ENCODE assay signal across 8 cellular contexts in genomic region chr22:24602847-24603769, GRCh38. TPM values are rescaled to one million over a fixed set of nuclear protein-coding genes. Genes with fewer than 3 reads are reported as not detected.
DNase-seq lines count a peak whose midpoint lies in the region; ATAC-seq and TF ChIP-seq lines count a peak whose summit lies in the region.
"Not testable (repeated sequence)": the region's sequence is repeated elsewhere in the genome, so short reads cannot be mapped to it uniquely, and the experiment has no call there.

GGT1 (plus strand) TSS chr22:24603193; CDS start chr22:24611082, 7,889 bp downstream.

- peaks cover 26% of the 10 kb centered on the region for H3K4me1 Mint-ChIP-seq in activated naive CD8-positive, alpha-beta T cell treated with anti-CD3 and anti-CD28 coated beads, Interleukin-2, amount 10 ng/mL, durations not matched to agents 7 days and 5 days
- H3K4me1 Mint-ChIP-seq in mesothelial cell of epicardium: peaks cover 30% of the 10 kb centered on the region
- peaks cover 40% of the 10 kb centered on the region for H3K4me1 Mint-ChIP-seq in stimulated activated effector memory CD8-positive, alpha-beta T cell treated with anti-CD3 and anti-CD28 coated beads, Interleukin-12 subunit alpha, Interleukin-12 subunit beta, amount 100 ng/mL, for 72 hours

- H3K27me3 Mint-ChIP-seq in activated naive CD8-positive, alpha-beta T cell treated with anti-CD3 and anti-CD28 coated beads, Interleukin-2, amount 10 ng/mL, durations not matched to agents 7 days and 5 days; mesothelial cell of epicardium (ENCODE audit: low read depth): not testable (repeated sequence)

- not testable (repeated sequence) for H3K36me3 Mint-ChIP-seq in activated naive CD8-positive, alpha-beta T cell treated with anti-CD3 and anti-CD28 coated beads, Interleukin-2, amount 10 ng/mL, durations not matched to agents 7 days and 5 days; mesothelial cell of epicardium; stimulated activated effector memory CD8-positive, alpha-beta T cell treated with anti-CD3 and anti-CD28 coated beads, Interleukin-12 subunit alpha, Interleukin-12 subunit beta, amount 100 ng/mL, for 72 hours

- peak; percentile 77 for DNase-seq in ACHN
- DNase-seq in H4 (ENCODE audit: low spot score); NCI-H460 (ENCODE audit: extremely low read depth, low read depth); activated naive CD8-positive, alpha-beta T cell treated with anti-CD3 and anti-CD28 coated beads, Interleukin-2, amount 10 ng/mL, durations not matched to agents 7 days and 5 days; mesothelial cell of epicardium (ENCODE audit: low spot score in 2 of 2, unreplicated experiment in 2 of 2); stimulated activated effector memory CD8-positive, alpha-beta T cell treated with anti-CD3 and anti-CD28 coated beads, Interleukin-12 subunit alpha, Interleukin-12 subunit beta, amount 100 ng/mL, for 72 hours (ENCODE audit: low spot score in 2 of 2): not testable (repeated sequence)
- DNase-seq in glomerular visceral epithelial cell (ENCODE audit: extremely low spot score): peak; percentile 43

- POLR2A ChIA-PET in activated naive CD8-positive, alpha-beta T cell treated with anti-CD3 and anti-CD28 coated beads, Interleukin-2, amount 10 ng/mL, durations not matched to agents 7 days and 5 days (lab: Charles Lee): interaction anchor here (1.0 kb wide), 1 partner anchor 463 kb away, joined by 3 read pairs; no protein-coding TSS in a partner anchor

- H3K27ac Mint-ChIP-seq in activated naive CD8-positive, alpha-beta T cell treated with anti-CD3 and anti-CD28 coated beads, Interleukin-2, amount 10 ng/mL, durations not matched to agents 7 days and 5 days: peak within 1 kb of the TSS; percentile 89
- H3K27ac Mint-ChIP-seq in mesothelial cell of epicardium: peak within 1 kb of the TSS; percentile 92
- H3K27ac Mint-ChIP-seq in stimulated activated effector memory CD8-positive, alpha-beta T cell treated with anti-CD3 and anti-CD28 coated beads, Interleukin-12 subunit alpha, Interleukin-12 subunit beta, amount 100 ng/mL, for 72 hours: peak within 1 kb of the TSS; percentile 87

- H3K4me3 Mint-ChIP-seq in activated naive CD8-positive, alpha-beta T cell treated with anti-CD3 and anti-CD28 coated beads, Interleukin-2, amount 10 ng/mL, durations not matched to agents 7 days and 5 days: peak within 1 kb of the TSS; percentile 67
- peak within 1 kb of the TSS; percentile 56 for H3K4me3 Mint-ChIP-seq in mesothelial cell of epicardium
- H3K4me3 Mint-ChIP-seq in stimulated activated effector memory CD8-positive, alpha-beta T cell treated with anti-CD3 and anti-CD28 coated beads, Interleukin-12 subunit alpha, Interleukin-12 subunit beta, amount 100 ng/mL, for 72 hours: peak within 1 kb of the TSS; percentile 66

- in situ Hi-C loops in ACHN (cut with HindIII; ENCODE audit: low pct_ligation_motif_present, low pct_unique_long_range_greater_than_20kb, low sequenced_read_pairs): not testable (repeated sequence)

- peak; percentile 3 for ATAC-seq in activated naive CD8-positive, alpha-beta T cell treated with anti-CD3 and anti-CD28 coated beads, Interleukin-2, amount 10 ng/mL, durations not matched to agents 7 days and 5 days (ENCODE audit: low read depth)
- ATAC-seq in stimulated activated effector memory CD8-positive, alpha-beta T cell treated with anti-CD3 and anti-CD28 coated beads, Interleukin-12 subunit alpha, Interleukin-12 subunit beta, amount 100 ng/mL, for 72 hours: not testable (repeated sequence)

- peak within 1 kb of the TSS; percentile 42; the same call in 1 of the 2 replicates for H3K27ac ChIP-seq in VCaP

- H3K9me3 Mint-ChIP-seq in activated naive CD8-positive, alpha-beta T cell treated with anti-CD3 and anti-CD28 coated beads, Interleukin-2, amount 10 ng/mL, durations not matched to agents 7 days and 5 days; mesothelial cell of epicardium; stimulated activated effector memory CD8-positive, alpha-beta T cell treated with anti-CD3 and anti-CD28 coated beads, Interleukin-12 subunit alpha, Interleukin-12 subunit beta, amount 100 ng/mL, for 72 hours: not testable (repeated sequence)

- TF ChIP-seq CTCF in VCaP (conservative IDR thresholded peaks at IDR 0.05); mesothelial cell of epicardium (IDR thresholded peaks at IDR 0.05; ENCODE audit: unreplicated experiment): not testable (repeated sequence)

RNA-seq across cellular contexts. Expression of gene GGT1, which starts in this region (rescaled TPM):
- total RNA-seq in H4 (2014; rRNA removed; shearing (Covaris generic)): 9.4 and 13.1 TPM in 2 replicates
- total RNA-seq in NCI-H460 (2014; rRNA removed; shearing (Covaris generic)): 47.2 and 53.5 TPM in 2 replicates
- polyA plus RNA-seq in NCI-H460 (2014; cell fraction: nucleus; rRNA removed): 158 and 170 TPM in 2 replicates
- total RNA-seq in activated naive CD8-positive, alpha-beta T cell treated with anti-CD3 and anti-CD28 coated beads, Interleukin-2, amount 10 ng/mL, durations not matched to agents 7 days and 5 days: 10 to 100 TPM; 25.4 to 25.7 TPM
- 16.1 to 18.2 TPM (median 17.5 TPM) in 3 replicates for total RNA-seq in mesothelial cell of epicardium
